Comparison of ENCODE assay signal across 8 cellular contexts in the genomic region with DNA sequence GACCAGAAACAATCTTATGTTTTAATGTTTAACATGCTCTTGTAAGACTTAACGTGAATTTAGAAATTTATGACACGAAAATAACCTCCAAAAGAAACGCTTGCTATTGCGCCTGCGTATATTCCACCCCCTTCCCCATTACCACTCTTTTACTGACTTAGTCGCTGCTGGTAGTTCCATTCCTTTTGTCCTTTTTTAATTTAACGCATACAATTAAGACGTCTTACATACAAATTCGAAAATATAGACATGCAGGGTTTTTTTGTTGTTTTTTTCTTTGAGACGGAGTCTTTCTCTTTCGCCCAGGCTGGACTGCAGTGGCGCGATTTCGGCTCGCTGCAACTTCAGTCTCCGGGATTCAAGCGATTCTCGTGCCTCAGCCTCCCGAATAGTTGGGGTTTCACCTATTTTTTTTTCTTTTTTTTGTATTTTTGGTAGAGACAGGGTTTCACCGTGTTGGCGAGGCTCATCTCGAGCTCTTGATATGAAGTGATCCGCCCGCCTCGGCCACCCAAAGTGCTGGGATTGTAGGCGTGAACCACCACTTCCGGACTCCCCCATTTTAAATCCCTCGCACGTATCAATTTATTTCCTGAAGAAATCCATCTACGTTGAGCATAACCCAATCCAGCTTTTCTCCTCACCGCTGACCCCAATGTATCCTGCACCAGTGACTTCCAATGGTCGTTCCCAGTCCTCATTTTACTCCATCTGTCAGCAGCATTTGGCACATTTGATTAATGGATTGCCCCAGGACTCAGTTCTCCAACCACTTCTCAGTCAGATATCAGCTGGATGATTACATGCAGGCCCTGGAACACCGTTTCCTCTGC. TPM values are rescaled to one million over a fixed set of nuclear protein-coding genes. Genes with fewer than 3 reads are reported as not detected.
A peak's percentile ranks its signal among the peaks of the same experiment; 100 is the strongest.
DNase-seq lines count a peak whose midpoint lies in the region; ATAC-seq and TF ChIP-seq lines count a peak whose summit lies in the region.

No MANE protein-coding gene starts in this region.

- H3K36me3 ChIP-seq in SJCRH30 (peaks cover 4% of the 10 kb centered on the region; the same call in 1 of the 2 replicates), right atrium auricular region (peaks cover 10% of the 10 kb centered on the region)

- DNase-seq in EH (ENCODE audit: low read depth) (peak; percentile 21), HT1080 (ENCODE audit: low read depth) (peak; percentile 40), SJCRH30 (peak; percentile 44 to 59), amygdala (lab: John Stamatoyannopoulos, UW) (peak in 46 of 56 donors; percentile 4 to 78 (median 35)), right atrium auricular region (ENCODE audit: low spot score) (peak; percentile 68), sciatic nerve (ENCODE audit: low spot score) (peak; percentile 72), HuH-7 (ENCODE audit: low spot score) (no peak)

- peak overlapping the region; percentile 84 for H3K27ac ChIP-seq in SJCRH30
- H3K27ac ChIP-seq in right atrium auricular region: peak overlapping the region; percentile 85 to 93

- no peaks in the 10 kb centered on the region for H3K9me3 ChIP-seq in SJCRH30 (replicated peaks)
- H3K9me3 ChIP-seq in right atrium auricular region: no peaks in the 10 kb centered on the region

- peak in 1 of 2 donors; percentile 22 for TF ChIP-seq CTCF in right atrium auricular region (IDR thresholded peaks at IDR 0.05)

- intact Hi-C loops in sciatic nerve (cut with DNase I): no loop called here

- H3K27me3 ChIP-seq in SJCRH30 (no peaks in the 10 kb centered on the region), right atrium auricular region (no peaks in the 10 kb centered on the region)

- H3K4me1 ChIP-seq in SJCRH30 (no peaks in the 10 kb centered on the region), right atrium auricular region (peaks cover 0 to 13% of the 10 kb centered on the region in 2 donors)

- H3K4me3 ChIP-seq in SJCRH30 (peak overlapping the region; percentile 86), right atrium auricular region (peak overlapping the region; percentile 68 to 99)

- ATAC-seq in GM21447 (IDR thresholded peaks at IDR 0.05; ENCODE audit: unreplicated experiment) (peak; percentile 37), sciatic nerve (peak; percentile 81)

RNA-seq across cellular contexts. Expression of gene MED7, which starts 0.7 kb away (rescaled TPM):
- total RNA-seq in HT1080 (2014; rRNA removed; shearing (Covaris generic)): 9.7 and 13.2 TPM in 2 replicates
- 10.7 and 14.5 TPM in 2 replicates for polyA plus RNA-seq in HT1080 (2015; cell fraction: cytosol; rRNA removed)
- 12.6 and 12.9 TPM in 2 replicates for polyA plus RNA-seq in HT1080 (2015; cell fraction: nucleus; rRNA removed)
- total RNA-seq in SJCRH30 (2014; rRNA removed; shearing (Covaris generic)): 14.0 and 16.4 TPM in 2 replicates
- total RNA-seq in right atrium auricular region (1 to 10 TPM; 6.2 to 6.8 TPM), sciatic nerve (13.2 TPM)

RNA-seq across cellular contexts. Expression of gene GARIN3, which starts 22.7 kb away (rescaled TPM):
- total RNA-seq in HT1080 (2014; rRNA removed; shearing (Covaris generic)): not detected in 2 replicates
- not detected in 2 replicates for polyA plus RNA-seq in HT1080 (2015; cell fraction: cytosol; rRNA removed)
- polyA plus RNA-seq in HT1080 (2015; cell fraction: nucleus; rRNA removed): not detected in 2 replicates
- total RNA-seq in SJCRH30 (2014; rRNA removed; shearing (Covaris generic)): not detected in 2 replicates
- total RNA-seq in right atrium auricular region (not detected), sciatic nerve (not detected)

RNA-seq across cellular contexts. Expression of gene HAVCR2, which starts 34.5 kb away (rescaled TPM):
- 0.20 and 0.39 TPM in 2 replicates for total RNA-seq in HT1080 (2014; rRNA removed; shearing (Covaris generic))
- polyA plus RNA-seq in HT1080 (2015; cell fraction: cytosol; rRNA removed): 0.02 TPM in 1 of 2 replicates, not detected in the other
- polyA plus RNA-seq in HT1080 (2015; cell fraction: nucleus; rRNA removed): 2.1 TPM in 1 of 2 replicates, not detected in the other
- 0.99 and 1.1 TPM in 2 replicates for total RNA-seq in SJCRH30 (2014; rRNA removed; shearing (Covaris generic))
- 1 to 10 TPM; 1.8 to 3.7 TPM for total RNA-seq in right atrium auricular region
- 11.8 TPM for total RNA-seq in sciatic nerve

RNA-seq across cellular contexts. Expression of gene ITK, which starts 37.3 kb away (rescaled TPM):
- not detected in 2 replicates for total RNA-seq in HT1080 (2014; rRNA removed; shearing (Covaris generic))
- polyA plus RNA-seq in HT1080 (2015; cell fraction: cytosol; rRNA removed): not detected in 2 replicates
- not detected in 2 replicates for polyA plus RNA-seq in HT1080 (2015; cell fraction: nucleus; rRNA removed)
- total RNA-seq in SJCRH30 (2014; rRNA removed; shearing (Covaris generic)): not detected in 2 replicates
- total RNA-seq in right atrium auricular region: under 1 TPM; 0.33 to 0.90 TPM
- total RNA-seq in sciatic nerve: 4.8 TPM
